Comparison of ENCODE assay signal across 19 cellular contexts in the genomic region with DNA sequence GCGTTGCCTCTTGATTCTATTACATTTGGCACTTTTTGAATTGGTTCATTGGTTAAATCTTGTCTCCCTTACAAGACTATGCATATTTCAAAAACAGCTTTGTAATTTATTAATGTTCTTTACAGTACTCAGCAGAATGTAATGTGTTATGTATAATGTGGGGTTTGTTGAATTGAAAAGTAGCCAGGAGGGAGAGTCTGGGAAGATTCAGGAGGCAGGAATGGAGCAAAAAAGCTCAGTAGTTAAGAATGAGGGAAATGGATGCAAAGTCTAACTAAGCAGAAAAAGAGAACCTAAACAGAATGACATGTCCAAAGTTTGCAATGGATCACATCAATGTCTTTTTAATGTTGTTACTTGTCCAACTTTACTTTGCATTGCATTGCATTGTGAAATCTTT.
DNase-seq lines count a peak whose midpoint lies in the region.
"Had no signal": no experiment of that assay in that cellular context is flagged by ENCODE, and none has a peak within 500 bp of the region (broad histone marks: within the 10 kb centered on the region; RNA-seq: fewer than 3 reads in every experiment).

No MANE protein-coding gene starts in this region.

- no peaks in the 10 kb centered on the region for H3K36me3 ChIP-seq in GM23248 (ENCODE audit: low read depth)
- H3K36me3 ChIP-seq: BE2C had no signal

- H3K4me2 ChIP-seq in GM23248 (ENCODE audit: unreplicated experiment), result no peak overlapping the region

- H3K79me2 ChIP-seq in GM23248 (ENCODE audit: insufficient read depth), result no peaks in the 10 kb centered on the region

- no peak overlapping the region for H3K9ac ChIP-seq in GM23248

- H4K20me1 ChIP-seq in GM23248 (ENCODE audit: insufficient read depth), result no peaks in the 10 kb centered on the region

- H3K9me2 ChIP-seq in GM23248 (ENCODE audit: insufficient read depth), result no peaks in the 10 kb centered on the region

- H3K9me3 ChIP-seq in GM23248 (ENCODE audit: low read depth), result no peaks in the 10 kb centered on the region
- H3K9me3 ChIP-seq: BE2C had no signal

- 44 to 52% methylated on average over 1 of the region's 1 CpG for WGBS in GM23248 (ENCODE audit: low coverage in 1 of 2, low lambda C conversion rate in 2 of 2, missing lambda C conversion rate in 2 of 2), 2 experiments

- H3K4me1 ChIP-seq in GM23248 (ENCODE audit: insufficient read depth), result peaks cover 27% of the 10 kb centered on the region
- H3K4me1 ChIP-seq: BE2C had no signal

- in situ Hi-C loops in GM23248 (cut with MboI), result no loop called here
- in situ Hi-C loops in G401 (cut with HindIII; ENCODE audit: low sequenced_read_pairs), result no loop called here

- H3K27me3 ChIP-seq in GM23248 (replicated peaks; ENCODE audit: insufficient read depth), result no peaks in the 10 kb centered on the region
- H3K27me3 ChIP-seq: BE2C had no signal

- peak; percentile 14 for DNase-seq in AG08395 (ENCODE audit: low spot score)
- peak; percentile 40 for DNase-seq in GM23248
- DNase-seq in amniotic epithelial cell (ENCODE audit: low read depth), result peak; percentile 26
- DNase-seq in fibroblast of peridontal ligament (ENCODE audit: extremely low read depth), result peak; percentile 44
- DNase-seq in head of caudate nucleus, result no peak
- no peak for DNase-seq in HuH-7.5 (ENCODE audit: low spot score)
- no peak for DNase-seq in DMS53 (lab: John Stamatoyannopoulos, UW)
- no peak for DNase-seq in G401 (ENCODE audit: low spot score)
- DNase-seq: 8988T; BE2C; C1 segment of cervical spinal cord; CD4-positive, CD25-positive, alpha-beta regulatory T cell; CD8-positive, alpha-beta memory T cell; COR-L47; DMS 273 treated with DMSO at 0.1 percent for 48 hours; GF-D8; GOT3; H7 had no signal

- intact Hi-C loops in head of caudate nucleus (cut with DNase I), result no loop called here

- H2AFZ ChIP-seq in GM23248, result no peak overlapping the region

- no peak overlapping the region for H3K27ac ChIP-seq in GM23248

- H3K4me3 ChIP-seq in GM23248, result no peak overlapping the region
- H3K4me3 ChIP-seq: K562 had no signal

- peaks cover 12% of the 10 kb centered on the region; the same call in 1 of the 2 replicates for H3F3A ChIP-seq in GM23248 (ENCODE audit: insufficient read depth)

Comparison
In these comparisons a context has a peak if more than half of its experiments do, and no peak if none do; other contexts are left out.
1. DNase-seq: peak in AG08395 (single experiment), GM23248 (single experiment), amniotic epithelial cell (single experiment) and fibroblast of peridontal ligament (single experiment); none in head of caudate nucleus (0 of 42), HuH-7.5 (single experiment), DMS53 (single experiment) and G401 (single experiment).